In the genomic region with DNA sequence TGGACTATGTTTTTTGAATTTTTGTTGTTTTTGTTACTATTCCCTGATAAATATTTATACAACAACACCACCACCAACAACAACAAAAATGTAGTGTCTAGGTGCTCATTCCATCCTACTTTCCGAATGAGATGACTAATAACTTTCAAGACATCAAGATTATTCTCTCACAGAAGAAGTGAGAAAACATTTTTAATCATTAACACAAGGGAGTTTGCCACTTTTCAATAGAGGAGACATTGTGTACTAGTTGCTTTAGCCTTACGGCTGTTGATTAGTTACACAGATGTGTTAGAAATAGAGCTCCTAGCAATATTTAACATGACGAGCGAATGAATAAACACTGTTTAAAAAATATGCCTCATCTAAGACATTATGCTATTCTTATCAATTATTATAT, we compare ENCODE assay signal across 1 cellular context.
TF ChIP-seq lines count a peak whose summit lies in the region.

No MANE protein-coding gene starts in this region.

TF ChIP-seq in GM23338, 12 proteins besides CTCF, POLR2A, EP300 and RAD21 (continued from another document):
- TF ChIP-seq, protein P1, sequence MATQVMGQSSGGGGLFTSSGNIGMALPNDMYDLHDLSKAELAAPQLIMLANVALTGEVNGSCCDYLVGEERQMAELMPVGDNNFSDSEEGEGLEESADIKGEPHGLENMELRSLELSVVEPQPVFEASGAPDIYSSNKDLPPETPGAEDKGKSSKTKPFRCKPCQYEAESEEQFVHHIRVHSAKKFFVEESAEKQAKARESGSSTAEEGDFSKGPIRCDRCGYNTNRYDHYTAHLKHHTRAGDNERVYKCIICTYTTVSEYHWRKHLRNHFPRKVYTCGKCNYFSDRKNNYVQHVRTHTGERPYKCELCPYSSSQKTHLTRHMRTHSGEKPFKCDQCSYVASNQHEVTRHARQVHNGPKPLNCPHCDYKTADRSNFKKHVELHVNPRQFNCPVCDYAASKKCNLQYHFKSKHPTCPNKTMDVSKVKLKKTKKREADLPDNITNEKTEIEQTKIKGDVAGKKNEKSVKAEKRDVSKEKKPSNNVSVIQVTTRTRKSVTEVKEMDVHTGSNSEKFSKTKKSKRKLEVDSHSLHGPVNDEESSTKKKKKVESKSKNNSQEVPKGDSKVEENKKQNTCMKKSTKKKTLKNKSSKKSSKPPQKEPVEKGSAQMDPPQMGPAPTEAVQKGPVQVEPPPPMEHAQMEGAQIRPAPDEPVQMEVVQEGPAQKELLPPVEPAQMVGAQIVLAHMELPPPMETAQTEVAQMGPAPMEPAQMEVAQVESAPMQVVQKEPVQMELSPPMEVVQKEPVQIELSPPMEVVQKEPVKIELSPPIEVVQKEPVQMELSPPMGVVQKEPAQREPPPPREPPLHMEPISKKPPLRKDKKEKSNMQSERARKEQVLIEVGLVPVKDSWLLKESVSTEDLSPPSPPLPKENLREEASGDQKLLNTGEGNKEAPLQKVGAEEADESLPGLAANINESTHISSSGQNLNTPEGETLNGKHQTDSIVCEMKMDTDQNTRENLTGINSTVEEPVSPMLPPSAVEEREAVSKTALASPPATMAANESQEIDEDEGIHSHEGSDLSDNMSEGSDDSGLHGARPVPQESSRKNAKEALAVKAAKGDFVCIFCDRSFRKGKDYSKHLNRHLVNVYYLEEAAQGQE (IDR thresholded peaks at IDR 0.05; ENCODE audit: unreplicated experiment) = no peak
- no peak for TF ChIP-seq EZH2phosphoT487 (IDR thresholded peaks at IDR 0.05; ENCODE audit: unreplicated experiment)
- TF ChIP-seq POLR2AphosphoS5 (IDR thresholded peaks at IDR 0.05; ENCODE audit: low read depth) = no peak
- TF ChIP-seq, protein P2, sequence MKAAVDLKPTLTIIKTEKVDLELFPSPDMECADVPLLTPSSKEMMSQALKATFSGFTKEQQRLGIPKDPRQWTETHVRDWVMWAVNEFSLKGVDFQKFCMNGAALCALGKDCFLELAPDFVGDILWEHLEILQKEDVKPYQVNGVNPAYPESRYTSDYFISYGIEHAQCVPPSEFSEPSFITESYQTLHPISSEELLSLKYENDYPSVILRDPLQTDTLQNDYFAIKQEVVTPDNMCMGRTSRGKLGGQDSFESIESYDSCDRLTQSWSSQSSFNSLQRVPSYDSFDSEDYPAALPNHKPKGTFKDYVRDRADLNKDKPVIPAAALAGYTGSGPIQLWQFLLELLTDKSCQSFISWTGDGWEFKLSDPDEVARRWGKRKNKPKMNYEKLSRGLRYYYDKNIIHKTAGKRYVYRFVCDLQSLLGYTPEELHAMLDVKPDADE (IDR thresholded peaks at IDR 0.05) = no peak
- TF ChIP-seq EZH2 (IDR thresholded peaks at IDR 0.05; ENCODE audit: low read depth, unreplicated experiment) = no peak
- no peak for TF ChIP-seq JUNB (IDR thresholded peaks at IDR 0.05; ENCODE audit: unreplicated experiment)
